1 cellular context compared by ENCODE assay signal in genomic region chr14:76961631-76962302, GRCh38.
A peak's percentile ranks its signal among the peaks of the same experiment; 100 is the strongest.
TF ChIP-seq lines count a peak whose summit lies in the region.

No MANE protein-coding gene starts in this region.

TF ChIP-seq in HepG2, 621 proteins besides CTCF, POLR2A, EP300 and RAD21 (continued from another document and continues in another):
- peak; percentile 51; the same call in 1 of the 2 replicates for TF ChIP-seq POLR2G (IDR thresholded peaks at IDR 0.05; ENCODE audit: low read depth, low read length)
- no peak for TF ChIP-seq ZNF180 (CRISPR knock-in tag; IDR thresholded peaks at IDR 0.05; ENCODE audit: borderline replicate concordance, low read depth)
- peak; percentile 11 for TF ChIP-seq SKI (IDR thresholded peaks at IDR 0.05; ENCODE audit: partially characterized antibody)
- TF ChIP-seq SALL1 (CRISPR knock-in tag; IDR thresholded peaks at IDR 0.05): peak; percentile 44; the same call in 1 of the 2 replicates
- TF ChIP-seq NFE2L2 (IDR thresholded peaks at IDR 0.05; ENCODE audit: low read length): no peak
- no peak for TF ChIP-seq ZNF790 (CRISPR knock-in tag; IDR thresholded peaks at IDR 0.05; ENCODE audit: borderline replicate concordance)
- TF ChIP-seq ZNF292 (CRISPR knock-in tag; IDR thresholded peaks at IDR 0.05; ENCODE audit: borderline replicate concordance, low read depth): peak; percentile 47; the same call in 1 of the 2 replicates
- no peak for TF ChIP-seq NR3C1 (CRISPR knock-in tag; IDR thresholded peaks at IDR 0.05)
- TF ChIP-seq YY1 (IDR thresholded peaks at IDR 0.05; ENCODE audit: insufficient read depth, insufficient replicate concordance, low read depth, low read length): no peak
- TF ChIP-seq ZNF282 (IDR thresholded peaks at IDR 0.05; ENCODE audit: partially characterized antibody): no peak
- TF ChIP-seq HCFC1 (IDR thresholded peaks at IDR 0.05; ENCODE audit: low read depth, low read length): no peak
- TF ChIP-seq RAD51 (IDR thresholded peaks at IDR 0.05; ENCODE audit: borderline replicate concordance): no peak
- TF ChIP-seq ZNF724P (CRISPR knock-in tag; IDR thresholded peaks at IDR 0.05; ENCODE audit: borderline replicate concordance): no peak
- no peak for TF ChIP-seq TP53 (CRISPR knock-in tag; conservative IDR thresholded peaks at IDR 0.05)
- no peak for TF ChIP-seq BATF2 (CRISPR knock-in tag; IDR thresholded peaks at IDR 0.05)
- TF ChIP-seq ZHX1 (CRISPR knock-in tag; IDR thresholded peaks at IDR 0.05; ENCODE audit: low read depth): no peak
- no peak for TF ChIP-seq ZNF572 (CRISPR knock-in tag; IDR thresholded peaks at IDR 0.05)
- TF ChIP-seq TOPORS (CRISPR knock-in tag; IDR thresholded peaks at IDR 0.05): no peak
- no peak; the same call in 1 of the 2 replicates for TF ChIP-seq MTERF4 (CRISPR knock-in tag; IDR thresholded peaks at IDR 0.05)
- no peak for TF ChIP-seq THAP7 (CRISPR knock-in tag; IDR thresholded peaks at IDR 0.05)
- no peak for TF ChIP-seq ARHGAP35 (CRISPR knock-in tag; IDR thresholded peaks at IDR 0.05; ENCODE audit: borderline replicate concordance)
- peak; percentile 46; the same call in 1 of the 2 replicates for TF ChIP-seq DRAP1 (CRISPR knock-in tag; IDR thresholded peaks at IDR 0.05)
- TF ChIP-seq KDM3A (CRISPR knock-in tag; IDR thresholded peaks at IDR 0.05; ENCODE audit: low read depth): no peak
- no peak for TF ChIP-seq MED13 (CRISPR knock-in tag; IDR thresholded peaks at IDR 0.05)
- TF ChIP-seq BRF2 (CRISPR knock-in tag; IDR thresholded peaks at IDR 0.05): no peak
- no peak for TF ChIP-seq ZSCAN25 (CRISPR knock-in tag; IDR thresholded peaks at IDR 0.05)
- TF ChIP-seq NFE2L1 (CRISPR knock-in tag; IDR thresholded peaks at IDR 0.05; ENCODE audit: borderline replicate concordance): no peak
- TF ChIP-seq TFDP1 (CRISPR knock-in tag; IDR thresholded peaks at IDR 0.05; ENCODE audit: borderline replicate concordance): no peak
- TF ChIP-seq IKZF4 (CRISPR knock-in tag; IDR thresholded peaks at IDR 0.05; ENCODE audit: borderline replicate concordance, low read depth, not compliant biosample characterization): no peak
- no peak; the same call in 1 of the 2 replicates for TF ChIP-seq SPEN (CRISPR knock-in tag; IDR thresholded peaks at IDR 0.05; ENCODE audit: low read depth)
- TF ChIP-seq EED (CRISPR knock-in tag; IDR thresholded peaks at IDR 0.05): no peak
- TF ChIP-seq SNRNP70 (IDR thresholded peaks at IDR 0.05; ENCODE audit: low read depth, low read length): no peak
- no peak for TF ChIP-seq DNMT3B (CRISPR knock-in tag; conservative IDR thresholded peaks at IDR 0.05)
- TF ChIP-seq MBNL3 (CRISPR knock-in tag; conservative IDR thresholded peaks at IDR 0.05): no peak
- TF ChIP-seq ZNF350 (CRISPR knock-in tag; IDR thresholded peaks at IDR 0.05; ENCODE audit: borderline replicate concordance, low read depth): peak; percentile 29; the same call in 1 of the 2 replicates
- no peak for TF ChIP-seq PCBP2 (optimal IDR thresholded peaks at IDR 0.05; ENCODE audit: low read depth, low read length, poor library complexity, severe bottlenecking)
- TF ChIP-seq TEAD2 (CRISPR knock-in tag; IDR thresholded peaks at IDR 0.05): no peak
- TF ChIP-seq NFIB (CRISPR knock-in tag; IDR thresholded peaks at IDR 0.05; ENCODE audit: borderline replicate concordance): no peak
- no peak for TF ChIP-seq ZNF251 (CRISPR knock-in tag; IDR thresholded peaks at IDR 0.05)
- TF ChIP-seq POLR2AphosphoS5 (IDR thresholded peaks at IDR 0.05; ENCODE audit: low read depth, low read length): peak; percentile 53
- TF ChIP-seq NFKBIZ (CRISPR knock-in tag; IDR thresholded peaks at IDR 0.05): no peak
- no peak for TF ChIP-seq ZEB1 (IDR thresholded peaks at IDR 0.05; ENCODE audit: insufficient replicate concordance, low read depth)
- no peak for TF ChIP-seq U2AF1 (optimal IDR thresholded peaks at IDR 0.05; ENCODE audit: low read depth, low read length)
- TF ChIP-seq GTF3A (CRISPR knock-in tag; conservative IDR thresholded peaks at IDR 0.05): no peak
- TF ChIP-seq PLRG1 (conservative IDR thresholded peaks at IDR 0.05): no peak
- peak; percentile 36; the same call in 1 of the 2 replicates for TF ChIP-seq TBX3 (IDR thresholded peaks at IDR 0.05; ENCODE audit: borderline replicate concordance)
- TF ChIP-seq PHF8 (CRISPR knock-in tag; IDR thresholded peaks at IDR 0.05): no peak
- TF ChIP-seq ZNF510 (CRISPR knock-in tag; IDR thresholded peaks at IDR 0.05; ENCODE audit: low read depth): no peak
- 0 out of 2 replicates have a peak, but pooled peaks have one; percentile 29 for TF ChIP-seq HNF1B (CRISPR knock-in tag; IDR thresholded peaks at IDR 0.05)
- TF ChIP-seq FOXP1 (IDR thresholded peaks at IDR 0.05): no peak
- peak; percentile 59; the same call in 1 of the 2 replicates for TF ChIP-seq FOXP1 (CRISPR knock-in tag; IDR thresholded peaks at IDR 0.05)
- peak; percentile 42; the same call in 1 of the 2 replicates for TF ChIP-seq ZNF556 (CRISPR knock-in tag; IDR thresholded peaks at IDR 0.05; ENCODE audit: borderline replicate concordance)
- TF ChIP-seq RXRB (CRISPR knock-in tag; IDR thresholded peaks at IDR 0.05; ENCODE audit: borderline replicate concordance): peak; percentile 66
- TF ChIP-seq GLI4 (CRISPR knock-in tag; IDR thresholded peaks at IDR 0.05; ENCODE audit: borderline replicate concordance): no peak
- no peak for TF ChIP-seq GLMP (CRISPR knock-in tag; IDR thresholded peaks at IDR 0.05; ENCODE audit: borderline replicate concordance)
- no peak for TF ChIP-seq CCDC6 (CRISPR knock-in tag; IDR thresholded peaks at IDR 0.05)
- no peak for TF ChIP-seq TEAD3 (CRISPR knock-in tag; optimal IDR thresholded peaks at IDR 0.05; ENCODE audit: borderline replicate concordance)
- peak; percentile 59; the same call in 1 of the 2 replicates for TF ChIP-seq HDAC2 (CRISPR knock-in tag; IDR thresholded peaks at IDR 0.05)
- peak; percentile 99 for TF ChIP-seq ZNF775 (CRISPR knock-in tag; IDR thresholded peaks at IDR 0.05; ENCODE audit: borderline replicate concordance)
- TF ChIP-seq CSRNP2 (CRISPR knock-in tag; conservative IDR thresholded peaks at IDR 0.05; ENCODE audit: low read depth): no peak
- 0 out of 2 replicates have a peak, but pooled peaks have one; percentile 39 for TF ChIP-seq SNAPC2 (CRISPR knock-in tag; IDR thresholded peaks at IDR 0.05)
- no peak for TF ChIP-seq SIX4 (CRISPR knock-in tag; IDR thresholded peaks at IDR 0.05)
- no peak for TF ChIP-seq SOX6 (IDR thresholded peaks at IDR 0.05)
- peak; percentile 51; the same call in 1 of the 2 replicates for TF ChIP-seq SOX6 (CRISPR knock-in tag; IDR thresholded peaks at IDR 0.05)
- TF ChIP-seq SUZ12 (IDR thresholded peaks at IDR 0.05; ENCODE audit: low read depth, low read length): no peak
